ENCODE assay signal across 8 cellular contexts in genomic region chr1:231240883-231241735, GRCh38. TPM values are rescaled to one million over a fixed set of nuclear protein-coding genes. Genes with fewer than 3 reads are reported as not detected.
DNase-seq lines count a peak whose midpoint lies in the region; ATAC-seq and TF ChIP-seq lines count a peak whose summit lies in the region.

TSS of gene GNPAT (plus strand) at chr1:231241212. CDS start at chr1:231241379, 167 bp downstream.

- CTCF ChIA-PET in A673 (lab: Charles Lee) = no interaction called here
- CTCF ChIA-PET in mammary epithelial cell (lab: Charles Lee; ENCODE audit: low non-redundant PET) = interaction anchor here (0.5 to 0.6 kb wide), 2 partner anchors 14 to 94 kb away, joined by 3 to 4 read pairs; no protein-coding TSS in a partner anchor

- intact Hi-C loops in A673 (cut with micrococcal nuclease; ENCODE audit: unreplicated experiment) = loop anchor here (10.0 kb wide), 1 partner anchor 364 kb away; no protein-coding TSS in a partner anchor
- intact Hi-C loops in mammary epithelial cell (cut with micrococcal nuclease) = loop anchor here (1.0 to 5.0 kb wide), 2 partner anchors 96 to 361 kb away; partner anchors contain the start of gene EXOC8

- peaks cover 27% of the 10 kb centered on the region for H3K36me3 ChIP-seq in A673 (ENCODE audit: insufficient read depth, low read length, poor library complexity, severe bottlenecking)
- H3K36me3 ChIP-seq in mammary epithelial cell (ENCODE audit: insufficient read depth, low read length) = peaks cover 7% of the 10 kb centered on the region
- H3K36me3 ChIP-seq in smooth muscle cell (ENCODE audit: low read depth) = peaks cover 11% of the 10 kb centered on the region

- H3K4me2 ChIP-seq in mammary epithelial cell (ENCODE audit: insufficient read depth, low read depth, low read length) = peak within 1 kb of the TSS; percentile 91
- peak within 1 kb of the TSS; percentile 97 for H3K4me2 ChIP-seq in smooth muscle cell

- H3K9me3 ChIP-seq in A673 (ENCODE audit: low read depth, low read length, poor library complexity, severe bottlenecking) (no peaks in the 10 kb centered on the region), mammary epithelial cell (replicated peaks; ENCODE audit: insufficient read depth, low read length) (no peaks in the 10 kb centered on the region), smooth muscle cell (replicated peaks; ENCODE audit: low read depth) (no peaks in the 10 kb centered on the region)

- BruUV-seq in A673 (replicated peaks; lab: Mats Ljungman, UMichigan) (no TSS peak), mammary epithelial cell (replicated peaks; lab: Mats Ljungman, UMichigan) (TSS peak; percentile 49)

- in situ Hi-C loops in mammary epithelial cell (cut with MboI; ENCODE audit: low sequenced_read_pairs in 2 of 2) = loop anchor here in 1 of 2 donors (25.0 kb wide), 1 partner anchor 371 kb away; no protein-coding TSS in a partner anchor

- H3K4me1 ChIP-seq in A673 (ENCODE audit: insufficient read depth, low read length, poor library complexity, severe bottlenecking) (peaks cover 7% of the 10 kb centered on the region), mammary epithelial cell (ENCODE audit: insufficient read depth, low read length) (peaks cover 13% of the 10 kb centered on the region), smooth muscle cell (ENCODE audit: low read depth) (peaks cover 15% of the 10 kb centered on the region)

- H3K27me3 ChIP-seq in A673 (replicated peaks; ENCODE audit: insufficient read depth, low read depth, low read length, poor library complexity) = no peaks in the 10 kb centered on the region
- no peaks in the 10 kb centered on the region for H3K27me3 ChIP-seq in mammary epithelial cell (ENCODE audit: insufficient read depth, low read length)
- H3K27me3 ChIP-seq in smooth muscle cell (ENCODE audit: low read depth) = no peaks in the 10 kb centered on the region

- POLR2A ChIA-PET in A673 (lab: Charles Lee; ENCODE audit: low non-redundant PET) = interaction anchor here (0.5 kb wide), 1 partner anchor 44 kb away, joined by 3 read pairs; no protein-coding TSS in a partner anchor

- TF ChIP-seq CTCF in A673 (conservative IDR thresholded peaks at IDR 0.05; ENCODE audit: low read depth, low read length) (no peak), WI38 (IDR thresholded peaks at IDR 0.05; ENCODE audit: low read depth, low read length) (no peak), mammary epithelial cell (conservative IDR thresholded peaks at IDR 0.05 in 1 of 2, IDR thresholded peaks at IDR 0.05 in 1 of 2; ENCODE audit: extremely low read depth in 1 of 2, insufficient read depth in 1 of 2, low read depth in 1 of 2, low read length in 2 of 2) (no peak), smooth muscle cell (IDR thresholded peaks at IDR 0.05; ENCODE audit: borderline replicate concordance, insufficient read depth, poor library complexity, severe bottlenecking) (no peak)

- H3F3A ChIP-seq in smooth muscle cell (ENCODE audit: low read depth) = no peaks in the 10 kb centered on the region

- peak within 1 kb of the TSS; percentile 100 for H2AFZ ChIP-seq in mammary epithelial cell (ENCODE audit: low read depth, low read length)
- peak within 1 kb of the TSS; percentile 100 for H2AFZ ChIP-seq in smooth muscle cell (ENCODE audit: low read depth)

- H3K79me2 ChIP-seq in mammary epithelial cell (ENCODE audit: insufficient read depth, low read length) (peaks cover 76% of the 10 kb centered on the region), smooth muscle cell (ENCODE audit: low read depth) (peaks cover 55% of the 10 kb centered on the region)

- H4K20me1 ChIP-seq in mammary epithelial cell (ENCODE audit: insufficient read depth, low read length) = no peaks in the 10 kb centered on the region
- peaks cover 35% of the 10 kb centered on the region for H4K20me1 ChIP-seq in smooth muscle cell (ENCODE audit: low read depth)

- dilution Hi-C loops in mammary epithelial cell (cut with HindIII; ENCODE audit: low sequenced_read_pairs) = no loop called here

- peak; percentile 83 for ATAC-seq in GM18858 (IDR thresholded peaks at IDR 0.05; ENCODE audit: unreplicated experiment)
- peak; percentile 96 for ATAC-seq in HG03066 (IDR thresholded peaks at IDR 0.05; ENCODE audit: low read depth, unreplicated experiment)

- peak within 1 kb of the TSS; percentile 80 for H3K27ac ChIP-seq in A673 (ENCODE audit: low read depth, low read length, poor library complexity, severe bottlenecking)
- peak within 1 kb of the TSS; percentile 73 for H3K27ac ChIP-seq in mammary epithelial cell (ENCODE audit: insufficient read depth, low read depth, low read length)
- peak within 1 kb of the TSS; percentile 66 for H3K27ac ChIP-seq in smooth muscle cell (ENCODE audit: low read depth)

- whole genome bisulfite sequencing in mammary epithelial cell (ENCODE audit: low coverage, missing lambda C conversion rate) = under 1% methylated on average over 29 of the region's 51 CpGs
- under 1% methylated on average over 49 of the region's 51 CpGs for WGBS in smooth muscle cell (ENCODE audit: low lambda C conversion rate)

- H3K9ac ChIP-seq in mammary epithelial cell (ENCODE audit: insufficient read depth, low read length) = peak within 1 kb of the TSS; percentile 92
- peak within 1 kb of the TSS; percentile 80 for H3K9ac ChIP-seq in smooth muscle cell (ENCODE audit: low read depth)

- DNase-seq in A673 (ENCODE audit: low spot score) = peak; percentile 92
- peak; percentile 78 for DNase-seq in NCI-H2196 treated with DMSO at 0.1 percent for 48 hours (lab: John Stamatoyannopoulos, UW; ENCODE audit: unreplicated experiment)
- DNase-seq in mammary epithelial cell = peak; percentile 83
- DNase-seq in iPS-NIHi7 (ENCODE audit: extremely low spot score) = peak; percentile 98
- peak; percentile 67 for DNase-seq in smooth muscle cell (lab: John Stamatoyannopoulos, UW; ENCODE audit: unreplicated experiment)

- H3K4me3 ChIP-seq in A673 (ENCODE audit: low read depth, low read length, poor library complexity, severe bottlenecking) (peak within 1 kb of the TSS; percentile 62), WI38 (ENCODE audit: low read depth, low read length) (peak within 1 kb of the TSS; percentile 93), mammary epithelial cell (replicated peaks in 1 of 3; ENCODE audit: insufficient read depth in 1 of 3, low read depth in 2 of 3, low read length in 3 of 3) (peak within 1 kb of the TSS; percentile 83 to 99 (median 86)), smooth muscle cell (peak within 1 kb of the TSS; percentile 91)

RNA-seq across cellular contexts. Expression of gene GNPAT, which starts in this region (rescaled TPM):
- total RNA-seq in A673 (2021) = 73.7 and 75.0 TPM in 2 replicates
- total RNA-seq in mammary epithelial cell = 10 to 100 TPM; 29.5 to 52.2 TPM
- polyA plus RNA-seq in mammary epithelial cell = 23.0 TPM
- polyA minus RNA-seq in mammary epithelial cell = 58.7 TPM
- total RNA-seq in smooth muscle cell = 45.8 and 66.3 TPM in 2 replicates
- polyA plus RNA-seq in smooth muscle cell = 39.8 and 43.9 TPM in 2 replicates

Comparison
In these comparisons a context has a peak if more than half of its experiments do, and no peak if none do; other contexts are left out.
1. Peak in every context shown above with its lines: DNase-seq, ATAC-seq, H3K4me3 ChIP-seq and H3K27ac ChIP-seq.